ENCODE assay signal across 15 cellular contexts in the genomic region with DNA sequence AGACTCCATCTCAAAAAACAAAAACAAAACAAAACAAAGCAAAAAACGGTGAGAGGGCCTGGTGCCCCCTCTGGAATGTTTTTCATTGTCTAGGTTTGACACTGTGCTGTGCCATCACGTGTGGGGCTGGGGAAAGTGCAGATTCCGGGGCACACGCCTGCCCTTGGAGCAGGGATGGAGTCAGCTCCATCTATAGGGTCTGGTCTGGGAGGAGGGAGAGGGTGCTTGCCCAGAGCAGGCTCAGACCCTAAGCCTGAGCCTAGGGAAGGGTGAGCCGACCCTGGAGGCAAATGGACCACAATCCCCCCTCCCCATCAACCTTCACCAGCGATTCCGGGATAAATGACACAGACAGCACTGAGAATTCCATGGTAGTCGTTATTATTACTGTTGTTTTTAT. TPM values are rescaled to one million over a fixed set of nuclear protein-coding genes. Genes with fewer than 3 reads are reported as not detected.
DNase-seq lines count a peak whose midpoint lies in the region; ATAC-seq, FAIRE-seq and TF ChIP-seq lines count a peak whose summit lies in the region.
"Had no signal": no experiment of that assay in that cellular context is flagged by ENCODE, and none has a peak within 500 bp of the region (broad histone marks: within the 10 kb centered on the region; RNA-seq: fewer than 3 reads in every experiment).

No MANE protein-coding gene starts in this region.

- no peaks in the 10 kb centered on the region for H3K79me1 ChIP-seq in H1 (ENCODE audit: low read depth, low read length)

- H3K27me3 Mint-ChIP-seq in activated naive CD4-positive, alpha-beta T cell treated with anti-CD3 and anti-CD28 coated beads for 36 hours (ENCODE audit: low read depth): no peaks in the 10 kb centered on the region
- no peaks in the 10 kb centered on the region for H3K27me3 Mint-ChIP-seq in stimulated activated memory B cell treated with anti-CD40 and anti-IgM and Interleukin-4, amounts not matched to agents 10 μg/mL and 1 μg/mL and 100 μg/mL, for 72 hours
- H3K27me3 Mint-ChIP-seq: CD4-positive, alpha-beta T cell had no signal

- TF ChIP-seq RAD21 in H1 (IDR thresholded peaks at IDR 0.05 in 1 of 2, conservative IDR thresholded peaks at IDR 0.05 in 1 of 2; ENCODE audit: low read depth in 2 of 2, low read length in 2 of 2): no peak

- intact Hi-C loops in activated naive CD4-positive, alpha-beta T cell treated with anti-CD3 and anti-CD28 coated beads for 36 hours (cut with micrococcal nuclease): loop anchor here (1.0 to 5.0 kb wide), 4 partner anchors 127 to 238 kb away; a partner anchor contains a TSS

- CTCF ChIA-PET in activated naive CD4-positive, alpha-beta T cell treated with anti-CD3 and anti-CD28 coated beads for 36 hours (lab: Charles Lee): interaction anchor here (0.6 to 6.6 kb wide), 12 partner anchors 10 to 239 kb away, joined by 3 to 120 read pairs (median 4); no protein-coding TSS in a partner anchor
- CTCF ChIA-PET in H1 (lab: Charles Lee; ENCODE audit: partially characterized antibody): interaction anchor here (0.6 to 7.6 kb wide), 14 partner anchors 12 to 361 kb away, joined by 3 to 105 read pairs (median 4); a partner anchor contains a TSS

- no peak for DNase-seq in activated naive CD4-positive, alpha-beta T cell treated with anti-CD3 and anti-CD28 coated beads, Interleukin-2, amount 50 U/mL, for 72 hours (ENCODE audit: low spot score in 2 of 2)
- no peak for DNase-seq in activated naive CD4-positive, alpha-beta T cell treated with anti-CD3 and anti-CD28 coated beads for 36 hours
- no peak for DNase-seq in H1 (ENCODE audit: low read depth in 1 of 2, low spot score in 2 of 2)
- DNase-seq in stimulated activated CD8-positive, alpha-beta memory T cell treated with anti-CD3 and anti-CD28 coated beads, Interleukin-4, amount 100 ng/mL, for 48 hours: no peak

- H3K27me3 ChIP-seq in H1 (replicated peaks in 1 of 4; ENCODE audit: control insufficient read depth in 3 of 4, extremely low read depth in 1 of 4, insufficient read depth in 3 of 4, low read length in 3 of 4): no peaks in the 10 kb centered on the region
- peaks cover 6% of the 10 kb centered on the region for H3K27me3 ChIP-seq in gastroesophageal sphincter
- H3K27me3 ChIP-seq: adrenal gland, right lobe of liver, uterus had no signal

- H3K36me3 Mint-ChIP-seq in activated naive CD4-positive, alpha-beta T cell treated with anti-CD3 and anti-CD28 coated beads, Interleukin-2, amount 50 U/mL, for 72 hours: peaks cover 0 to 7% of the 10 kb centered on the region in 2 donors
- no peaks in the 10 kb centered on the region for H3K36me3 Mint-ChIP-seq in activated naive CD4-positive, alpha-beta T cell treated with anti-CD3 and anti-CD28 coated beads for 36 hours (ENCODE audit: low read depth)
- no peaks in the 10 kb centered on the region for H3K36me3 Mint-ChIP-seq in stimulated activated memory B cell treated with anti-CD40 and anti-IgM and Interleukin-4, amounts not matched to agents 10 μg/mL and 1 μg/mL and 100 μg/mL, for 72 hours
- H3K36me3 Mint-ChIP-seq: mesothelial cell of epicardium had no signal

- no peak overlapping the region for H3K4me3 Mint-ChIP-seq in activated naive CD4-positive, alpha-beta T cell treated with anti-CD3 and anti-CD28 coated beads for 36 hours
- H3K4me3 Mint-ChIP-seq in stimulated activated memory B cell treated with anti-CD40 and anti-IgM and Interleukin-4, amounts not matched to agents 10 μg/mL and 1 μg/mL and 100 μg/mL, for 72 hours: no peak overlapping the region
- H3K4me3 Mint-ChIP-seq: activated T-cell treated with anti-CD3 and anti-CD28 coated beads, Interleukin-2, amount 50 U/mL, for 24 hours; CD4-positive, alpha-beta T cell; mesothelial cell of epicardium had no signal

- H3K23ac ChIP-seq in H1 (ENCODE audit: insufficient read length): no peak overlapping the region

- no peak overlapping the region for H3K14ac ChIP-seq in H1 (ENCODE audit: insufficient read length)

- H3K9ac ChIP-seq in H1 (replicated peaks in 1 of 4; ENCODE audit: extremely low read depth in 1 of 4, low read depth in 3 of 4, low read length in 3 of 4): no peak overlapping the region

- no peak for TF ChIP-seq CTCF in H1 (IDR thresholded peaks at IDR 0.05; ENCODE audit: control extremely low read depth in 1 of 3, insufficient read depth in 1 of 3, low read depth in 1 of 3, low read length in 3 of 3)
- no peak for TF ChIP-seq CTCF in gastroesophageal sphincter (IDR thresholded peaks at IDR 0.05)

- TF ChIP-seq POLR2A in H1 (IDR thresholded peaks at IDR 0.05; ENCODE audit: control extremely low read depth in 1 of 2, low read depth in 2 of 2, low read length in 2 of 2) (no peak), gastroesophageal sphincter (IDR thresholded peaks at IDR 0.05) (no peak)

- H3K4ac ChIP-seq in H1 (replicated peaks; ENCODE audit: insufficient read length, low read depth, low read length): no peak overlapping the region

- H2AFZ ChIP-seq in H1 (ENCODE audit: low read length): no peak overlapping the region

- ATAC-seq in activated naive CD4-positive, alpha-beta T cell treated with anti-CD3 and anti-CD28 coated beads, Interleukin-2, amount 50 U/mL, for 72 hours: peak; percentile 5 to 25
- ATAC-seq in HG02970 (IDR thresholded peaks at IDR 0.05; ENCODE audit: low FRiP score, unreplicated experiment) (peak; percentile 9), GM21619 (IDR thresholded peaks at IDR 0.05; ENCODE audit: unreplicated experiment) (no peak), gastroesophageal sphincter (no peak)
- no peak for ATAC-seq in stimulated activated memory B cell treated with anti-CD40 and anti-IgM and Interleukin-4, amounts not matched to agents 10 μg/mL and 1 μg/mL and 100 μg/mL, for 72 hours

- WGBS in H1 (ENCODE audit: extremely low coverage in 1 of 2, insufficient coverage in 1 of 2, insufficient read length in 1 of 2, insufficient replicate concordance in 2 of 2, low coverage in 1 of 2, low lambda C conversion rate in 2 of 2, missing lambda C conversion rate in 1 of 2), 2 experiments: 29% methylated on average over 8 of the region's 8 CpGs; no CpG with 5 or more reads in 1 of the 2 experiments
- 0 to 5% methylated on average over 2 to 8 of the region's 8 CpGs for WGBS in gastroesophageal sphincter (ENCODE audit: low coverage in 1 of 2), 2 donors

- 0 out of 2 replicates have a peak overlapping the region, but pooled peaks have one; percentile 26 for H2BK5ac ChIP-seq in H1 (ENCODE audit: low read depth, low read length)

- H4K5ac ChIP-seq in H1 (ENCODE audit: insufficient read length, low read depth, low read length): no peak overlapping the region

- peak overlapping the region; percentile 8; the same call in 1 of the 2 replicates for H2BK20ac ChIP-seq in H1 (ENCODE audit: low read length)

- H3K9me3 Mint-ChIP-seq in activated naive CD4-positive, alpha-beta T cell treated with anti-CD3 and anti-CD28 coated beads, Interleukin-2, amount 50 U/mL, for 72 hours: peaks cover 0 to 5% of the 10 kb centered on the region in 2 donors
- no peaks in the 10 kb centered on the region for H3K9me3 Mint-ChIP-seq in activated naive CD4-positive, alpha-beta T cell treated with anti-CD3 and anti-CD28 coated beads for 36 hours
- H3K9me3 Mint-ChIP-seq in stimulated activated memory B cell treated with anti-CD40 and anti-IgM and Interleukin-4, amounts not matched to agents 10 μg/mL and 1 μg/mL and 100 μg/mL, for 72 hours: peaks cover 3% of the 10 kb centered on the region
- H3K9me3 Mint-ChIP-seq: activated T-cell treated with anti-CD3 and anti-CD28 coated beads, Interleukin-2, amount 50 U/mL, for 24 hours; CD4-positive, alpha-beta T cell; mesothelial cell of epicardium had no signal

- peak overlapping the region; percentile 89; the same call in 1 of the 2 replicates for H2BK12ac ChIP-seq in H1 (ENCODE audit: low read depth, low read length)

- H2BK15ac ChIP-seq in H1 (ENCODE audit: low read length): peak overlapping the region; percentile 12; the same call in 1 of the 2 replicates

- FAIRE-seq in H1 (lab: Jason Lieb, UNC): no peak

- no peak overlapping the region for H4K8ac ChIP-seq in H1 (ENCODE audit: extremely low read depth, insufficient read depth, low read length)

- no peaks in the 10 kb centered on the region for H3K23me2 ChIP-seq in H1 (ENCODE audit: low read depth, low read length)

- no peak overlapping the region for H3K4me2 ChIP-seq in H1 (ENCODE audit: insufficient read depth in 1 of 2, low read depth in 2 of 2, low read length in 2 of 2)

- H3K27ac Mint-ChIP-seq in activated naive CD4-positive, alpha-beta T cell treated with anti-CD3 and anti-CD28 coated beads, Interleukin-2, amount 50 U/mL, for 72 hours: no peak overlapping the region
- no peak overlapping the region for H3K27ac Mint-ChIP-seq in activated naive CD4-positive, alpha-beta T cell treated with anti-CD3 and anti-CD28 coated beads for 36 hours
- peak overlapping the region; percentile 15 for H3K27ac Mint-ChIP-seq in stimulated activated memory B cell treated with anti-CD40 and anti-IgM and Interleukin-4, amounts not matched to agents 10 μg/mL and 1 μg/mL and 100 μg/mL, for 72 hours
- H3K27ac Mint-ChIP-seq: CD4-positive, alpha-beta T cell; mesothelial cell of epicardium had no signal

- POLR2A ChIA-PET in H1 (lab: Charles Lee; ENCODE audit: partially characterized antibody): interaction anchor here (0.6 to 1.7 kb wide), 7 partner anchors 20 to 412 kb away, joined by 3 to 9 read pairs (median 3); a partner anchor contains a TSS

- no peak overlapping the region; the same call in 1 of the 2 replicates for H3K18ac ChIP-seq in H1 (ENCODE audit: extremely low read depth, low read length)

- H3K27ac ChIP-seq in H1 (ENCODE audit: low read depth, low read length): no peak overlapping the region
- no peak overlapping the region for H3K27ac ChIP-seq in gastroesophageal sphincter
- H3K27ac ChIP-seq: adrenal gland, right lobe of liver, uterus had no signal

- TF ChIP-seq EP300 in H1 (IDR thresholded peaks at IDR 0.05; ENCODE audit: borderline replicate concordance in 1 of 2, low read depth in 2 of 2, low read length in 2 of 2) (no peak), gastroesophageal sphincter (IDR thresholded peaks at IDR 0.05) (no peak)

- H3K4me3 ChIP-seq in H1 (ENCODE audit: extremely low read depth in 1 of 4, insufficient read depth in 2 of 4, low read depth in 3 of 4, low read length in 4 of 4) (no peak overlapping the region), gastroesophageal sphincter (no peak overlapping the region)
- H3K4me3 ChIP-seq: adrenal gland, right lobe of liver, uterus had no signal

- no peak overlapping the region for H2BK120ac ChIP-seq in H1 (replicated peaks; ENCODE audit: low read depth, low read length)

- H3K36me3 ChIP-seq in H1 (ENCODE audit: control insufficient read depth in 2 of 4, insufficient read depth in 4 of 4, low read length in 3 of 4): no peaks in the 10 kb centered on the region
- H3K36me3 ChIP-seq in gastroesophageal sphincter: no peaks in the 10 kb centered on the region
- H3K36me3 ChIP-seq: adrenal gland, right lobe of liver, uterus had no signal

- peaks cover 24% of the 10 kb centered on the region for H3K4me1 Mint-ChIP-seq in activated naive CD4-positive, alpha-beta T cell treated with anti-CD3 and anti-CD28 coated beads for 36 hours (ENCODE audit: low read depth)
- H3K4me1 Mint-ChIP-seq in stimulated activated memory B cell treated with anti-CD40 and anti-IgM and Interleukin-4, amounts not matched to agents 10 μg/mL and 1 μg/mL and 100 μg/mL, for 72 hours: peaks cover 16% of the 10 kb centered on the region

- no peaks in the 10 kb centered on the region for H3K4me1 ChIP-seq in H1 (replicated peaks in 1 of 4; ENCODE audit: control insufficient read depth in 3 of 4, insufficient read depth in 4 of 4, low read length in 3 of 4)
- no peaks in the 10 kb centered on the region for H3K4me1 ChIP-seq in gastroesophageal sphincter
- H3K4me1 ChIP-seq: adrenal gland, right lobe of liver, uterus had no signal

- no peak overlapping the region for H4K91ac ChIP-seq in H1 (replicated peaks; ENCODE audit: insufficient read length, low read length)

- no peaks in the 10 kb centered on the region for H3K79me2 ChIP-seq in H1 (ENCODE audit: control insufficient read depth in 1 of 2, insufficient read depth in 2 of 2, low read length in 2 of 2)

- no peaks in the 10 kb centered on the region for H4K20me1 ChIP-seq in H1 (replicated peaks in 1 of 2; ENCODE audit: control insufficient read depth in 1 of 2, insufficient read depth in 2 of 2, low read length in 2 of 2)

- no peak overlapping the region for H3K56ac ChIP-seq in H1 (replicated peaks; ENCODE audit: insufficient read length, low read depth, low read length)

- no peak overlapping the region for H2AK5ac ChIP-seq in H1 (ENCODE audit: low read depth, low read length)

- no peaks in the 10 kb centered on the region for H3K9me3 ChIP-seq in H1 (ENCODE audit: insufficient read depth in 2 of 2, low read depth in 1 of 2, low read length in 1 of 2)
- no peaks in the 10 kb centered on the region for H3K9me3 ChIP-seq in gastroesophageal sphincter
- H3K9me3 ChIP-seq: adrenal gland, right lobe of liver, uterus had no signal

RNA-seq across cellular contexts. Expression of a gene that starts 10.9 kb away (rescaled TPM):
- 100 to 1,000 TPM; 181 to 198 TPM for total RNA-seq in activated naive CD4-positive, alpha-beta T cell treated with anti-CD3 and anti-CD28 coated beads, Interleukin-2, amount 50 U/mL, for 72 hours
- 100 to 1,000 TPM; 174 to 181 TPM for total RNA-seq in activated naive CD4-positive, alpha-beta T cell treated with anti-CD3 and anti-CD28 coated beads for 36 hours
- 0.42 and 0.50 TPM in 2 replicates for total RNA-seq in H1 (2021; fragmentation: NEBNext Ultra II Directional; extraction: Animal tissue kit (Norgen Biotek cat#: 25700))
- 0.11 and 0.17 TPM in 2 replicates for polyA plus RNA-seq in H1 (2011; rRNA removed)
- polyA plus RNA-seq in H1 (2011; cell fraction: cytosol; rRNA removed): 0.08 TPM
- 0.30 TPM for polyA plus RNA-seq in H1 (2011; cell fraction: nucleus; rRNA removed)
- 0.39 to 1.1 TPM (median 0.93 TPM) in 4 replicates for polyA plus RNA-seq in H1 (2012, experiment 1 of 2)
- 0.39 TPM for polyA plus RNA-seq in H1 (2012, experiment 2 of 2)
- 0.08 TPM for polyA plus RNA-seq in H1 (2013, experiment 1 of 2)
- polyA plus RNA-seq in H1 (2013, experiment 2 of 2): 0.07 TPM
- not detected in 2 replicates for polyA minus RNA-seq in H1 (2011; rRNA and poly(A)+ RNA removed)
- not detected for polyA minus RNA-seq in H1 (2011; cell fraction: cytosol; rRNA and poly(A)+ RNA removed)
- not detected for polyA minus RNA-seq in H1 (2011; cell fraction: nucleus; rRNA and poly(A)+ RNA removed)
- under 1 TPM in 2 of 4 donors, not detected in 2; 0.31 TPM for total RNA-seq in gastroesophageal sphincter
- total RNA-seq: mesothelial cell of epicardium, PC-3, uterus had no signal

RNA-seq across cellular contexts. Expression of a gene that starts 24.4 kb away (rescaled TPM):
- 100 to 1,000 TPM in 1 of 2 donors, 10 to 100 TPM in 1; 54.6 to 200 TPM for total RNA-seq in activated naive CD4-positive, alpha-beta T cell treated with anti-CD3 and anti-CD28 coated beads, Interleukin-2, amount 50 U/mL, for 72 hours
- 10 to 100 TPM; 62.0 to 65.8 TPM for total RNA-seq in activated naive CD4-positive, alpha-beta T cell treated with anti-CD3 and anti-CD28 coated beads for 36 hours
- total RNA-seq in H1 (2021; fragmentation: NEBNext Ultra II Directional; extraction: Animal tissue kit (Norgen Biotek cat#: 25700)): 38.6 and 41.5 TPM in 2 replicates
- 26.7 and 42.2 TPM in 2 replicates for polyA plus RNA-seq in H1 (2011; rRNA removed)
- polyA plus RNA-seq in H1 (2011; cell fraction: cytosol; rRNA removed): 19.2 TPM
- polyA plus RNA-seq in H1 (2011; cell fraction: nucleus; rRNA removed): 120 TPM
- 51.6 to 57.0 TPM (median 55.5 TPM) in 4 replicates for polyA plus RNA-seq in H1 (2012, experiment 1 of 2)
- polyA plus RNA-seq in H1 (2012, experiment 2 of 2): 34.0 TPM
- 22.7 TPM for polyA plus RNA-seq in H1 (2013, experiment 1 of 2)
- polyA plus RNA-seq in H1 (2013, experiment 2 of 2): 21.2 TPM
- polyA minus RNA-seq in H1 (2011; rRNA and poly(A)+ RNA removed): 15.9 and 19.0 TPM in 2 replicates
- 24.6 TPM for polyA minus RNA-seq in H1 (2011; cell fraction: cytosol; rRNA and poly(A)+ RNA removed)
- 25.7 TPM for polyA minus RNA-seq in H1 (2011; cell fraction: nucleus; rRNA and poly(A)+ RNA removed)
- 10 to 100 TPM in 3 of 4 donors, 1 to 10 TPM in 1; 7.7 to 27.0 (median 17.5) TPM for total RNA-seq in gastroesophageal sphincter

RNA-seq across cellular contexts. Expression of a gene that starts 27.1 kb away (rescaled TPM):
- total RNA-seq in activated naive CD4-positive, alpha-beta T cell treated with anti-CD3 and anti-CD28 coated beads, Interleukin-2, amount 50 U/mL, for 72 hours: 1 to 10 TPM in 1 of 2 donors, not detected in 1; 4.4 TPM
- total RNA-seq in activated naive CD4-positive, alpha-beta T cell treated with anti-CD3 and anti-CD28 coated beads for 36 hours: under 1 TPM in 1 of 2 experiments, not detected in 1; 0.21 TPM
- total RNA-seq in H1 (2021; fragmentation: NEBNext Ultra II Directional; extraction: Animal tissue kit (Norgen Biotek cat#: 25700)): 0.56 and 0.61 TPM in 2 replicates
- 9.8 and 9.9 TPM in 2 replicates for polyA plus RNA-seq in H1 (2011; rRNA removed)
- 4.1 TPM for polyA plus RNA-seq in H1 (2011; cell fraction: cytosol; rRNA removed)
- polyA plus RNA-seq in H1 (2011; cell fraction: nucleus; rRNA removed): 4.6 TPM
- polyA plus RNA-seq in H1 (2012, experiment 1 of 2): 0.93 to 4.4 TPM (median 3.4 TPM) in 4 replicates
- 1.2 TPM for polyA plus RNA-seq in H1 (2012, experiment 2 of 2)
- 1.8 TPM for polyA plus RNA-seq in H1 (2013, experiment 1 of 2)
- 1.9 TPM for polyA plus RNA-seq in H1 (2013, experiment 2 of 2)
- polyA minus RNA-seq in H1 (2011; rRNA and poly(A)+ RNA removed): 2.0 TPM in 2 replicates
- not detected for polyA minus RNA-seq in H1 (2011; cell fraction: cytosol; rRNA and poly(A)+ RNA removed)
- 0.50 TPM for polyA minus RNA-seq in H1 (2011; cell fraction: nucleus; rRNA and poly(A)+ RNA removed)
- total RNA-seq in gastroesophageal sphincter: not detected
- total RNA-seq: adrenal gland, PC-3 had no signal

RNA-seq across cellular contexts. Expression of a gene that starts 45.3 kb away (rescaled TPM):
- 100 to 1,000 TPM; 445 to 472 TPM for total RNA-seq in activated naive CD4-positive, alpha-beta T cell treated with anti-CD3 and anti-CD28 coated beads, Interleukin-2, amount 50 U/mL, for 72 hours
- 100 to 1,000 TPM; 499 to 512 TPM for total RNA-seq in activated naive CD4-positive, alpha-beta T cell treated with anti-CD3 and anti-CD28 coated beads for 36 hours
- total RNA-seq in H1 (2021; fragmentation: NEBNext Ultra II Directional; extraction: Animal tissue kit (Norgen Biotek cat#: 25700)): 436 and 437 TPM in 2 replicates
- polyA plus RNA-seq in H1 (2011; rRNA removed): 884 and 1,052 TPM in 2 replicates
- 744 TPM for polyA plus RNA-seq in H1 (2011; cell fraction: cytosol; rRNA removed)
- polyA plus RNA-seq in H1 (2011; cell fraction: nucleus; rRNA removed): 546 TPM
- 441 to 812 TPM (median 759 TPM) in 4 replicates for polyA plus RNA-seq in H1 (2012, experiment 1 of 2)
- 4,565 TPM for polyA plus RNA-seq in H1 (2012, experiment 2 of 2)
- polyA plus RNA-seq in H1 (2013, experiment 1 of 2): 994 TPM
- polyA plus RNA-seq in H1 (2013, experiment 2 of 2): 884 TPM
- 442 and 464 TPM in 2 replicates for polyA minus RNA-seq in H1 (2011; rRNA and poly(A)+ RNA removed)
- polyA minus RNA-seq in H1 (2011; cell fraction: cytosol; rRNA and poly(A)+ RNA removed): 148 TPM
- 133 TPM for polyA minus RNA-seq in H1 (2011; cell fraction: nucleus; rRNA and poly(A)+ RNA removed)
- 100 to 1,000 TPM; 403 to 607 (median 414) TPM for total RNA-seq in gastroesophageal sphincter

RNA-seq across cellular contexts. Expression of a gene that starts 48.8 kb away (rescaled TPM):
- 100 to 1,000 TPM in 1 of 2 donors, 10 to 100 TPM in 1; 74.6 to 245 TPM for total RNA-seq in activated naive CD4-positive, alpha-beta T cell treated with anti-CD3 and anti-CD28 coated beads, Interleukin-2, amount 50 U/mL, for 72 hours
- total RNA-seq in activated naive CD4-positive, alpha-beta T cell treated with anti-CD3 and anti-CD28 coated beads for 36 hours: 10 to 100 TPM; 51.0 to 52.8 TPM
- total RNA-seq in H1 (2021; fragmentation: NEBNext Ultra II Directional; extraction: Animal tissue kit (Norgen Biotek cat#: 25700)): 8.4 and 12.2 TPM in 2 replicates
- polyA plus RNA-seq in H1 (2011; rRNA removed): 28.9 and 40.3 TPM in 2 replicates
- polyA plus RNA-seq in H1 (2011; cell fraction: cytosol; rRNA removed): 18.4 TPM
- polyA plus RNA-seq in H1 (2011; cell fraction: nucleus; rRNA removed): 21.5 TPM
- polyA plus RNA-seq in H1 (2012, experiment 1 of 2): 8.9 to 15.1 TPM (median 14.9 TPM) in 4 replicates
- 22.9 TPM for polyA plus RNA-seq in H1 (2012, experiment 2 of 2)
- polyA plus RNA-seq in H1 (2013, experiment 1 of 2): 8.9 TPM
- polyA plus RNA-seq in H1 (2013, experiment 2 of 2): 9.4 TPM
- 3.0 and 5.6 TPM in 2 replicates for polyA minus RNA-seq in H1 (2011; rRNA and poly(A)+ RNA removed)
- polyA minus RNA-seq in H1 (2011; cell fraction: cytosol; rRNA and poly(A)+ RNA removed): 9.5 TPM
- 8.9 TPM for polyA minus RNA-seq in H1 (2011; cell fraction: nucleus; rRNA and poly(A)+ RNA removed)
- total RNA-seq in gastroesophageal sphincter: 10 to 100 TPM in 1 of 4 donors, 1 to 10 TPM in 3; 4.6 to 14.3 (median 6.7) TPM

Comparison
In these comparisons a context has a peak if more than half of its experiments do, and no peak if none do; other contexts are left out.
1. ATAC-seq: peak in activated naive CD4-positive, alpha-beta T cell treated with anti-CD3 and anti-CD28 coated beads, Interleukin-2, amount 50 U/mL, for 72 hours (2 of 2) and HG02970 (single experiment); none in stimulated activated memory B cell treated with anti-CD40 and anti-IgM and Interleukin-4, amounts not matched to agents 10 μg/mL and 1 μg/mL and 100 μg/mL, for 72 hours (single experiment), GM21619 (single experiment) and gastroesophageal sphincter (single experiment).
2. RNA of a gene that starts 10.9 kb away (total RNA-seq): 181 to 198 TPM in activated naive CD4-positive, alpha-beta T cell treated with anti-CD3 and anti-CD28 coated beads, Interleukin-2, amount 50 U/mL, for 72 hours and 174 to 181 TPM in activated naive CD4-positive, alpha-beta T cell treated with anti-CD3 and anti-CD28 coated beads for 36 hours; 0.42 to 0.50 TPM in H1 and 0.31 TPM in gastroesophageal sphincter; every median in the first group is over 100 times any median in the second.